Comparison of ENCODE assay signal across 21 cellular contexts in the genomic region with DNA sequence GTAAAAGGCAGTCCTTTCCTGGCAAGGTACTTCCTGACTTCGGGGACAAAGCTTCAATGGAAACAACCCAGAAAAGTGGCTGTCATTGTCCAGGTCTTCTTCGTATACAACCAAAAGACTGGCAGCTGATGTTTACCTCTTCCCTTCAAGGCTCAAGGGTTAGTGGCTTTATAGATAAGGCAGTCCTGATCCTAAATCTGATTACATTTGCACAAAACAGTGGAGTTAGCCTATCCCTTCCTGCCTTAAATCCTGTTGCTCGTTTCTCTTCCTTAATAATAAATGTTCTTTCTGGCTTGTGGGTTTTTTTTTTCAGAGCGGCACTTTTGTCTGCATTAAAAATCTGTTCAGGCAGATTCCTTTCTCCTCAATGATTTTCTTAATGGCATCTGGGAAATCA.
"Had no signal": no experiment of that assay in that cellular context is flagged by ENCODE, and none has a peak within 500 bp of the region (broad histone marks: within the 10 kb centered on the region; RNA-seq: fewer than 3 reads in every experiment).

No MANE protein-coding gene starts in this region.

- H3K9me3 ChIP-seq: SJSA1 had no signal

- H3K4me3 ChIP-seq: SJSA1, SK-N-MC had no signal

- DNase-seq: IMR-90, Karpas-422, KG1, MM.1S, NCI-H1092 treated with DMSO at 0.1 percent for 48 hours, NCI-H1436, NCI-H187, NCI-H2029, NCI-H2081 treated with DMSO at 0.1 percent for 48 hours, NCI-H2171, NCI-H226, NCI-H510A, NCI-H524 treated with DMSO at 0.1 percent for 48 hours, NCI-H69, NCI-H774, Right ventricle myocardium superior, SIG-M5 had no signal

- H3K27ac ChIP-seq: SJSA1, SK-N-MC had no signal

- ATAC-seq: HepG2 had no signal

- FAIRE-seq: HepG2, RCC 7860 had no signal

- H3K4me1 ChIP-seq: SJSA1 had no signal

- H3K27me3 ChIP-seq: SJSA1 had no signal

- H3K36me3 ChIP-seq: SJSA1 had no signal
